In genomic region chr19:6767081-6767356, GRCh38 we compare ENCODE assay signal across 8 cellular contexts. TPM values are rescaled to one million over a fixed set of nuclear protein-coding genes. Genes with fewer than 3 reads are reported as not detected.
A peak's percentile ranks its signal among the peaks of the same experiment; 100 is the strongest.
DNase-seq lines count a peak whose midpoint lies in the region; ATAC-seq and TF ChIP-seq lines count a peak whose summit lies in the region.

No MANE protein-coding gene starts in this region.

- H3K4me1 ChIP-seq in OCI-LY7 (ENCODE audit: insufficient read depth, low read length, poor library complexity, severe bottlenecking): peaks cover 28% of the 10 kb centered on the region
- peaks cover 2% of the 10 kb centered on the region for H3K4me1 ChIP-seq in smooth muscle cell (ENCODE audit: low read depth)

- H2AFZ ChIP-seq in OCI-LY7 (ENCODE audit: low read length) (peak overlapping the region; percentile 76), smooth muscle cell (ENCODE audit: low read depth) (peak overlapping the region; percentile 70)

- H3K4me2 ChIP-seq in OCI-LY7 (ENCODE audit: low read length) (peak overlapping the region; percentile 84), smooth muscle cell (peak overlapping the region; percentile 87)

- no peaks in the 10 kb centered on the region for H4K20me1 ChIP-seq in OCI-LY7 (ENCODE audit: insufficient read depth, low read length)
- H4K20me1 ChIP-seq in smooth muscle cell (ENCODE audit: low read depth): no peaks in the 10 kb centered on the region

- peak; percentile 21 for ATAC-seq in GM18505 (IDR thresholded peaks at IDR 0.05; ENCODE audit: unreplicated experiment)
- peak; percentile 2 for ATAC-seq in HG02623 (IDR thresholded peaks at IDR 0.05; ENCODE audit: unreplicated experiment)

- no peaks in the 10 kb centered on the region for H3F3A ChIP-seq in smooth muscle cell (ENCODE audit: low read depth)

- H3K36me3 ChIP-seq in OCI-LY7 (ENCODE audit: insufficient read depth, low read length) (no peaks in the 10 kb centered on the region), smooth muscle cell (ENCODE audit: low read depth) (no peaks in the 10 kb centered on the region), MG63 (no peaks in the 10 kb centered on the region)

- H3K9me2 ChIP-seq in OCI-LY7 (ENCODE audit: insufficient read depth, low read length): no peaks in the 10 kb centered on the region

- DNase-seq in OCI-LY7 (ENCODE audit: low spot score) (peak; percentile 81), fibroblast of villous mesenchyme (ENCODE audit: low read depth) (no peak), smooth muscle cell (lab: John Stamatoyannopoulos, UW; ENCODE audit: unreplicated experiment) (no peak), AG20443 (ENCODE audit: low spot score) (no peak), MG63 (no peak)
- DNase-seq in activated CD8-positive, alpha-beta memory T cell treated with anti-CD3 and anti-CD28 coated beads, Interleukin-2, amount 50 U/mL, for 4 hours: no peak

- POLR2A ChIA-PET in OCI-LY7 (lab: Charles Lee): no interaction called here

- H3K9ac ChIP-seq in smooth muscle cell (ENCODE audit: low read depth): no peak overlapping the region

- peak overlapping the region; percentile 75 for H3K4me3 ChIP-seq in OCI-LY7 (ENCODE audit: low read depth, low read length, poor library complexity, severe bottlenecking)
- peak overlapping the region; percentile 34 for H3K4me3 ChIP-seq in fibroblast of villous mesenchyme (ENCODE audit: low read depth, low read length)
- H3K4me3 ChIP-seq in smooth muscle cell: peak overlapping the region; percentile 53
- H3K4me3 ChIP-seq in MG63: no peak overlapping the region

- TF ChIP-seq POLR2A in GM18505 (IDR thresholded peaks at IDR 0.05; ENCODE audit: borderline replicate concordance, extremely low read depth, insufficient read depth, insufficient read length): no peak

- 4% methylated on average over 15 of the region's 15 CpGs for WGBS in smooth muscle cell (ENCODE audit: low lambda C conversion rate)

- H3K27ac ChIP-seq in OCI-LY7 (ENCODE audit: low read depth, low read length, poor library complexity, severe bottlenecking) (peak overlapping the region; percentile 47), smooth muscle cell (ENCODE audit: low read depth) (no peak overlapping the region)

- H3K27me3 ChIP-seq in smooth muscle cell (ENCODE audit: low read depth) (no peaks in the 10 kb centered on the region), MG63 (no peaks in the 10 kb centered on the region)

- BruUV-seq in OCI-LY7 (replicated peaks; lab: Mats Ljungman, UMichigan): no TSS peak

- CTCF ChIA-PET in OCI-LY7 (lab: Charles Lee; ENCODE audit: unreplicated experiment): interaction anchor here (0.8 kb wide), 1 partner anchor 37 kb away, joined by 3 read pairs; no protein-coding TSS in a partner anchor

- intact Hi-C loops in OCI-LY7 (cut with micrococcal nuclease; ENCODE audit: unreplicated experiment): loop anchor here (1.0 kb wide), 1 partner anchor 29 kb away; no protein-coding TSS in a partner anchor

- H3K9me3 ChIP-seq in OCI-LY7 (ENCODE audit: low read length) (no peaks in the 10 kb centered on the region), smooth muscle cell (replicated peaks; ENCODE audit: low read depth) (no peaks in the 10 kb centered on the region), MG63 (no peaks in the 10 kb centered on the region)

- H3K79me2 ChIP-seq in OCI-LY7 (ENCODE audit: insufficient read depth, low read depth, low read length) (no peaks in the 10 kb centered on the region), smooth muscle cell (ENCODE audit: low read depth) (no peaks in the 10 kb centered on the region)

- TF ChIP-seq CTCF in OCI-LY7 (conservative IDR thresholded peaks at IDR 0.05; ENCODE audit: low read length) (no peak), fibroblast of villous mesenchyme (IDR thresholded peaks at IDR 0.05; ENCODE audit: insufficient read depth, low read depth, low read length) (no peak), smooth muscle cell (IDR thresholded peaks at IDR 0.05; ENCODE audit: borderline replicate concordance, insufficient read depth, poor library complexity, severe bottlenecking) (no peak)

RNA-seq across cellular contexts. Expression of gene SH2D3A, which starts 0.2 kb away (rescaled TPM):
- 7.8 and 8.5 TPM in 2 replicates for total RNA-seq in OCI-LY7 (2014; rRNA removed; shearing (Covaris generic))
- total RNA-seq in OCI-LY7 (2022): 9.8 and 13.3 TPM in 2 replicates
- under 0.01 TPM in 1 of 2 replicates, not detected in the other for total RNA-seq in fibroblast of villous mesenchyme
- 6.5 and 9.3 TPM in 2 replicates for total RNA-seq in smooth muscle cell
- 6.2 and 15.8 TPM in 2 replicates for polyA plus RNA-seq in smooth muscle cell
- total RNA-seq in MG63 (2014; rRNA removed; shearing (Covaris generic); ENCODE audit: low replicate concordance): not detected in 2 replicates

RNA-seq across cellular contexts. Expression of gene VAV1, which starts 5.5 kb away (rescaled TPM):
- total RNA-seq in OCI-LY7 (2014; rRNA removed; shearing (Covaris generic)): 76.1 and 90.7 TPM in 2 replicates
- 92.7 and 107 TPM in 2 replicates for total RNA-seq in OCI-LY7 (2022)
- not detected in 2 replicates for total RNA-seq in fibroblast of villous mesenchyme
- total RNA-seq in smooth muscle cell: not detected in 2 replicates
- not detected in 2 replicates for polyA plus RNA-seq in smooth muscle cell
- total RNA-seq in MG63 (2014; rRNA removed; shearing (Covaris generic); ENCODE audit: low replicate concordance): 0.63 TPM in 1 of 2 replicates, not detected in the other

RNA-seq across cellular contexts. Expression of gene TRIP10, which starts 27.5 kb away (rescaled TPM):
- 16.1 and 22.2 TPM in 2 replicates for total RNA-seq in OCI-LY7 (2014; rRNA removed; shearing (Covaris generic))
- total RNA-seq in OCI-LY7 (2022) (19.9 TPM in 2 replicates), fibroblast of villous mesenchyme (49.9 and 50.1 TPM in 2 replicates), smooth muscle cell (55.0 and 57.8 TPM in 2 replicates)
- 67.8 and 89.8 TPM in 2 replicates for polyA plus RNA-seq in smooth muscle cell
- 37.2 and 58.3 TPM in 2 replicates for total RNA-seq in MG63 (2014; rRNA removed; shearing (Covaris generic); ENCODE audit: low replicate concordance)

RNA-seq across cellular contexts. Expression of gene GPR108, which starts 29.6 kb away (rescaled TPM):
- 77.5 and 88.3 TPM in 2 replicates for total RNA-seq in OCI-LY7 (2014; rRNA removed; shearing (Covaris generic))
- 63.2 and 73.2 TPM in 2 replicates for total RNA-seq in OCI-LY7 (2022)
- 28.3 and 34.1 TPM in 2 replicates for total RNA-seq in fibroblast of villous mesenchyme
- total RNA-seq in smooth muscle cell: 34.4 and 51.3 TPM in 2 replicates
- 62.1 and 75.1 TPM in 2 replicates for polyA plus RNA-seq in smooth muscle cell
- 39.4 and 78.1 TPM in 2 replicates for total RNA-seq in MG63 (2014; rRNA removed; shearing (Covaris generic); ENCODE audit: low replicate concordance)

RNA-seq across cellular contexts. Expression of gene C3, which starts 46.6 kb away (rescaled TPM):
- total RNA-seq in OCI-LY7 (2014; rRNA removed; shearing (Covaris generic)): 0.13 and 0.57 TPM in 2 replicates
- total RNA-seq in OCI-LY7 (2022) (0.74 TPM in 1 of 2 replicates, not detected in the other), fibroblast of villous mesenchyme (1.6 and 76.0 TPM in 2 replicates), smooth muscle cell (10.0 and 25.1 TPM in 2 replicates)
- 6.4 and 8.8 TPM in 2 replicates for polyA plus RNA-seq in smooth muscle cell
- 2.2 and 7.5 TPM in 2 replicates for total RNA-seq in MG63 (2014; rRNA removed; shearing (Covaris generic); ENCODE audit: low replicate concordance)

Comparison
In these comparisons a context has a peak if more than half of its experiments do, and no peak if none do; other contexts are left out.
1. RNA of gene VAV1, which starts 5.5 kb away (total RNA-seq): 76.1 to 107 TPM in OCI-LY7; 0.63 TPM in MG63, not detected in fibroblast of villous mesenchyme and not detected in smooth muscle cell; every median in the first group is over 10 times any median in the second.